16 cellular contexts compared by ENCODE assay signal in genomic region chr16:67657751-67658518, GRCh38. TPM values are rescaled to one million over a fixed set of nuclear protein-coding genes. Genes with fewer than 3 reads are reported as not detected.
DNase-seq lines count a peak whose midpoint lies in the region; TF ChIP-seq lines count a peak whose summit lies in the region.
"Had no signal": no experiment of that assay in that cellular context is flagged by ENCODE, and none has a peak within 500 bp of the region (broad histone marks: within the 10 kb centered on the region; RNA-seq: fewer than 3 reads in every experiment).

No MANE protein-coding gene starts in this region.

- no peak overlapping the region for H3K4me3 ChIP-seq in CD4-positive, alpha-beta memory T cell (ENCODE audit: low read length in 2 of 2)
- H3K4me3 ChIP-seq: cardiac muscle cell, esophagus muscularis mucosa, psoas muscle had no signal

- no peaks in the 10 kb centered on the region for H3K27me3 ChIP-seq in CD4-positive, alpha-beta memory T cell (ENCODE audit: insufficient read depth, low read length)

- H3K4me1 Mint-ChIP-seq in activated CD4-positive, alpha-beta T cell treated with anti-CD3 and anti-CD28 coated beads, Interleukin-2, amount 10 ng/mL, durations not matched to agents 7 days and 5 days: peaks cover 27% of the 10 kb centered on the region
- H3K4me1 Mint-ChIP-seq in CD4-positive, alpha-beta memory T cell: peaks cover 9 to 35% (median 18%) of the 10 kb centered on the region in 4 donors
- H3K4me1 Mint-ChIP-seq in activated naive CD8-positive, alpha-beta T cell treated with anti-CD3 and anti-CD28 coated beads for 36 hours: peaks cover 26% of the 10 kb centered on the region
- no peaks in the 10 kb centered on the region for H3K4me1 Mint-ChIP-seq in nephron

- H3K9me3 Mint-ChIP-seq in activated CD4-positive, alpha-beta T cell treated with anti-CD3 and anti-CD28 coated beads, Interleukin-2, amount 10 ng/mL, durations not matched to agents 7 days and 5 days: no peaks in the 10 kb centered on the region
- H3K9me3 Mint-ChIP-seq in CD4-positive, alpha-beta memory T cell: no peaks in the 10 kb centered on the region
- H3K9me3 Mint-ChIP-seq in activated naive CD8-positive, alpha-beta T cell treated with anti-CD3 and anti-CD28 coated beads for 36 hours: no peaks in the 10 kb centered on the region
- H3K9me3 Mint-ChIP-seq in nephron: no peaks in the 10 kb centered on the region

- intact Hi-C loops in CD4-positive, alpha-beta memory T cell (cut with micrococcal nuclease): no loop called here

- no peak for TF ChIP-seq CTCF in nephron (IDR thresholded peaks at IDR 0.05; ENCODE audit: unreplicated experiment in 3 of 3)
- TF ChIP-seq CTCF in GM13977 (IDR thresholded peaks at IDR 0.05; ENCODE audit: extremely low read depth, insufficient read depth, missing control alignments): no peak

- H3K36me3 ChIP-seq in CD4-positive, alpha-beta memory T cell (ENCODE audit: insufficient read depth, low read length): peaks cover 24% of the 10 kb centered on the region
- H3K36me3 ChIP-seq: cardiac muscle cell had no signal

- in situ Hi-C loops in GM13977 (cut with MboI; ENCODE audit: low pct_unique_long_range_greater_than_20kb, low sequenced_read_pairs, unreplicated experiment): loop anchor here (10.0 kb wide), 1 partner anchor 123 kb away; no protein-coding TSS in a partner anchor

- H3K36me3 Mint-ChIP-seq in activated CD4-positive, alpha-beta T cell treated with anti-CD3 and anti-CD28 coated beads, Interleukin-2, amount 10 ng/mL, durations not matched to agents 7 days and 5 days (ENCODE audit: low read depth): peaks cover 25% of the 10 kb centered on the region
- peaks cover 7 to 30% of the 10 kb centered on the region in 2 donors for H3K36me3 Mint-ChIP-seq in CD4-positive, alpha-beta memory T cell
- peaks cover 9% of the 10 kb centered on the region for H3K36me3 Mint-ChIP-seq in activated naive CD8-positive, alpha-beta T cell treated with anti-CD3 and anti-CD28 coated beads for 36 hours
- no peaks in the 10 kb centered on the region for H3K36me3 Mint-ChIP-seq in nephron (ENCODE audit: low read depth)

- no peaks in the 10 kb centered on the region for H3K27me3 Mint-ChIP-seq in activated CD4-positive, alpha-beta T cell treated with anti-CD3 and anti-CD28 coated beads, Interleukin-2, amount 10 ng/mL, durations not matched to agents 7 days and 5 days
- H3K27me3 Mint-ChIP-seq in CD4-positive, alpha-beta memory T cell: no peaks in the 10 kb centered on the region
- no peaks in the 10 kb centered on the region for H3K27me3 Mint-ChIP-seq in activated naive CD8-positive, alpha-beta T cell treated with anti-CD3 and anti-CD28 coated beads for 36 hours
- H3K27me3 Mint-ChIP-seq in nephron (ENCODE audit: low read depth): peaks cover 21% of the 10 kb centered on the region

- peak overlapping the region; percentile 87 for H3K4me3 Mint-ChIP-seq in activated CD4-positive, alpha-beta T cell treated with anti-CD3 and anti-CD28 coated beads, Interleukin-2, amount 10 ng/mL, durations not matched to agents 7 days and 5 days
- H3K4me3 Mint-ChIP-seq in CD4-positive, alpha-beta memory T cell: peak overlapping the region in 5 of 8 donors; percentile 9 to 95 (median 38)
- peak overlapping the region; percentile 32 for H3K4me3 Mint-ChIP-seq in activated naive CD8-positive, alpha-beta T cell treated with anti-CD3 and anti-CD28 coated beads for 36 hours
- peak overlapping the region; percentile 94 to 98 (median 96) for H3K4me3 Mint-ChIP-seq in nephron

- POLR2A ChIA-PET in activated CD4-positive, alpha-beta T cell treated with anti-CD3 and anti-CD28 coated beads, Interleukin-2, amount 10 ng/mL, durations not matched to agents 7 days and 5 days (lab: Charles Lee): no interaction called here
- POLR2A ChIA-PET in CD4-positive, alpha-beta memory T cell (lab: Charles Lee; ENCODE audit: partially characterized antibody): interaction anchor here (0.5 to 6.1 kb wide), 10 partner anchors 9 to 399 kb away, joined by 3 to 164 read pairs (median 6); partner anchors contain the start of genes CARMIL2, CTCF and TSNAXIP1

- peak overlapping the region; percentile 31 for H3K27ac Mint-ChIP-seq in activated CD4-positive, alpha-beta T cell treated with anti-CD3 and anti-CD28 coated beads, Interleukin-2, amount 10 ng/mL, durations not matched to agents 7 days and 5 days
- peak overlapping the region in 6 of 7 donors; percentile 21 to 86 (median 63) for H3K27ac Mint-ChIP-seq in CD4-positive, alpha-beta memory T cell
- H3K27ac Mint-ChIP-seq in activated naive CD8-positive, alpha-beta T cell treated with anti-CD3 and anti-CD28 coated beads for 36 hours: no peak overlapping the region
- H3K27ac Mint-ChIP-seq in nephron: no peak overlapping the region

- DNase-seq in activated CD4-positive, alpha-beta T cell treated with anti-CD3 and anti-CD28 coated beads, Interleukin-2, amount 10 ng/mL, durations not matched to agents 7 days and 5 days: no peak
- DNase-seq in activated CD4-positive, alpha-beta T cell treated with anti-CD3 and anti-CD28 coated beads, Interleukin-2, amount 50 U/mL, for 48 hours: no peak
- DNase-seq in CD4-positive, alpha-beta memory T cell: no peak
- no peak for DNase-seq in activated naive CD8-positive, alpha-beta T cell treated with anti-CD3 and anti-CD28 coated beads for 36 hours
- no peak for DNase-seq in AG20443 (ENCODE audit: low spot score)
- no peak for DNase-seq in stimulated activated CD4-positive, alpha-beta T cell treated with anti-CD3 and anti-CD28 coated beads, Interleukin-4, amount 100 ng/mL, for 1 hour
- no peak for DNase-seq in GM13977 (ENCODE audit: low spot score)
- DNase-seq: COR-L47, HCEC 1CT, left ventricle myocardium superior, NCI-H1436, NCI-H2227 treated with DMSO at 0.1 percent for 48 hours, psoas muscle had no signal

- CTCF ChIA-PET in activated CD4-positive, alpha-beta T cell treated with anti-CD3 and anti-CD28 coated beads, Interleukin-2, amount 10 ng/mL, durations not matched to agents 7 days and 5 days (lab: Charles Lee): interaction anchor here (1.1 to 14.5 kb wide), 9 partner anchors 10 to 177 kb away, joined by 5 to 177 read pairs (median 14); partner anchors contain the start of genes ATP6V0D1, C16orf86, CARMIL2 and CTCF
- CTCF ChIA-PET in CD4-positive, alpha-beta memory T cell (lab: Charles Lee; ENCODE audit: partially characterized antibody): interaction anchor here (1.2 to 6.4 kb wide), 9 partner anchors 10 to 144 kb away, joined by 3 to 51 read pairs (median 12); partner anchors contain the start of genes C16orf86, CARMIL2 and ENKD1

- H3K9me3 ChIP-seq in CD4-positive, alpha-beta memory T cell (ENCODE audit: control insufficient read depth in 1 of 2, low read length in 2 of 2): no peaks in the 10 kb centered on the region
- H3K9me3 ChIP-seq: esophagus muscularis mucosa, psoas muscle had no signal

- H3K27ac ChIP-seq in CD4-positive, alpha-beta memory T cell (ENCODE audit: low read depth, low read length): no peak overlapping the region
- H3K27ac ChIP-seq: cardiac muscle cell, esophagus muscularis mucosa, psoas muscle had no signal

- H3K4me1 ChIP-seq in CD4-positive, alpha-beta memory T cell (ENCODE audit: insufficient read depth, low read length): peaks cover 25% of the 10 kb centered on the region

RNA-seq across cellular contexts. Expression of gene ACD, which starts 2.1 kb away (rescaled TPM):
- 10 to 100 TPM; 38.0 to 41.8 TPM for total RNA-seq in activated CD4-positive, alpha-beta T cell treated with anti-CD3 and anti-CD28 coated beads, Interleukin-2, amount 10 ng/mL, durations not matched to agents 7 days and 5 days
- total RNA-seq in CD4-positive, alpha-beta memory T cell: 10 to 100 TPM; 49.6 to 50.6 TPM
- 10 to 100 TPM; 33.3 to 48.5 TPM for polyA plus RNA-seq in CD4-positive, alpha-beta memory T cell
- total RNA-seq in activated naive CD8-positive, alpha-beta T cell treated with anti-CD3 and anti-CD28 coated beads for 36 hours: 10 to 100 TPM; 48.0 to 50.3 TPM

RNA-seq across cellular contexts. Expression of gene PARD6A, which starts 2.8 kb away (rescaled TPM):
- total RNA-seq in activated CD4-positive, alpha-beta T cell treated with anti-CD3 and anti-CD28 coated beads, Interleukin-2, amount 10 ng/mL, durations not matched to agents 7 days and 5 days: 10 to 100 TPM; 11.6 to 13.0 TPM
- total RNA-seq in CD4-positive, alpha-beta memory T cell: 1 to 10 TPM; 7.4 to 8.8 TPM
- polyA plus RNA-seq in CD4-positive, alpha-beta memory T cell: 10 to 100 TPM; 17.8 to 26.5 TPM
- total RNA-seq in activated naive CD8-positive, alpha-beta T cell treated with anti-CD3 and anti-CD28 coated beads for 36 hours: 1 to 10 TPM; 7.8 to 9.4 TPM

RNA-seq across cellular contexts. Expression of gene ENKD1, which starts 8.6 kb away (rescaled TPM):
- 1 to 10 TPM; 8.0 to 8.2 TPM for total RNA-seq in activated CD4-positive, alpha-beta T cell treated with anti-CD3 and anti-CD28 coated beads, Interleukin-2, amount 10 ng/mL, durations not matched to agents 7 days and 5 days
- 1 to 10 TPM; 6.7 to 7.7 TPM for total RNA-seq in CD4-positive, alpha-beta memory T cell
- 1 to 10 TPM; 1.1 to 2.4 TPM for polyA plus RNA-seq in CD4-positive, alpha-beta memory T cell
- total RNA-seq in activated naive CD8-positive, alpha-beta T cell treated with anti-CD3 and anti-CD28 coated beads for 36 hours: 10 to 100 TPM in 1 of 2 experiments, 1 to 10 TPM in 1; 9.3 to 10.7 TPM

RNA-seq across cellular contexts. Expression of gene C16orf86, which starts 8.7 kb away (rescaled TPM):
- 1 to 10 TPM; 3.8 to 4.8 TPM for total RNA-seq in activated CD4-positive, alpha-beta T cell treated with anti-CD3 and anti-CD28 coated beads, Interleukin-2, amount 10 ng/mL, durations not matched to agents 7 days and 5 days
- total RNA-seq in CD4-positive, alpha-beta memory T cell: 1 to 10 TPM; 2.9 to 3.6 TPM
- polyA plus RNA-seq in CD4-positive, alpha-beta memory T cell: 1 to 10 TPM; 4.1 TPM
- total RNA-seq in activated naive CD8-positive, alpha-beta T cell treated with anti-CD3 and anti-CD28 coated beads for 36 hours: 1 to 10 TPM; 1.3 to 1.8 TPM

RNA-seq across cellular contexts. Expression of gene CARMIL2, which starts 13.0 kb away (rescaled TPM):
- total RNA-seq in activated CD4-positive, alpha-beta T cell treated with anti-CD3 and anti-CD28 coated beads, Interleukin-2, amount 10 ng/mL, durations not matched to agents 7 days and 5 days: 100 to 1,000 TPM; 203 to 226 TPM
- 100 to 1,000 TPM; 194 to 195 TPM for total RNA-seq in CD4-positive, alpha-beta memory T cell
- 10 to 100 TPM in 1 of 2 donors, 1 to 10 TPM in 1; 7.5 to 36.3 TPM for polyA plus RNA-seq in CD4-positive, alpha-beta memory T cell
- total RNA-seq in activated naive CD8-positive, alpha-beta T cell treated with anti-CD3 and anti-CD28 coated beads for 36 hours: 100 to 1,000 TPM; 136 to 140 TPM

Comparison
In these comparisons a context has a peak if more than half of its experiments do, and no peak if none do; other contexts are left out.
1. H3K27ac Mint-ChIP-seq: peak in activated CD4-positive, alpha-beta T cell treated with anti-CD3 and anti-CD28 coated beads, Interleukin-2, amount 10 ng/mL, durations not matched to agents 7 days and 5 days (single experiment) and CD4-positive, alpha-beta memory T cell (6 of 7); none in activated naive CD8-positive, alpha-beta T cell treated with anti-CD3 and anti-CD28 coated beads for 36 hours (single experiment) and nephron (0 of 3).
2. H3K4me3 Mint-ChIP-seq: peak in every context shown above with its lines; median percentile 96 in nephron; 87 in activated CD4-positive, alpha-beta T cell treated with anti-CD3 and anti-CD28 coated beads, Interleukin-2, amount 10 ng/mL, durations not matched to agents 7 days and 5 days; 38 in CD4-positive, alpha-beta memory T cell; 32 in activated naive CD8-positive, alpha-beta T cell treated with anti-CD3 and anti-CD28 coated beads for 36 hours.